In genomic region chr19:53483751-53484150, GRCh38 we compare ENCODE assay signal across 1 cellular context. TPM values are rescaled to one million over a fixed set of nuclear protein-coding genes. Genes with fewer than 3 reads are reported as not detected.
"Had no signal": no experiment of that assay in that cellular context is flagged by ENCODE, and none has a peak within 500 bp of the region (broad histone marks: within the 10 kb centered on the region; RNA-seq: fewer than 3 reads in every experiment).

No MANE protein-coding gene starts in this region.

RNA-seq across cellular contexts. Expression of gene ZNF813, which starts 16.2 kb away (rescaled TPM):
- total RNA-seq: HT-29 had no signal
